ENCODE assay signal across 8 cellular contexts in the genomic region with DNA sequence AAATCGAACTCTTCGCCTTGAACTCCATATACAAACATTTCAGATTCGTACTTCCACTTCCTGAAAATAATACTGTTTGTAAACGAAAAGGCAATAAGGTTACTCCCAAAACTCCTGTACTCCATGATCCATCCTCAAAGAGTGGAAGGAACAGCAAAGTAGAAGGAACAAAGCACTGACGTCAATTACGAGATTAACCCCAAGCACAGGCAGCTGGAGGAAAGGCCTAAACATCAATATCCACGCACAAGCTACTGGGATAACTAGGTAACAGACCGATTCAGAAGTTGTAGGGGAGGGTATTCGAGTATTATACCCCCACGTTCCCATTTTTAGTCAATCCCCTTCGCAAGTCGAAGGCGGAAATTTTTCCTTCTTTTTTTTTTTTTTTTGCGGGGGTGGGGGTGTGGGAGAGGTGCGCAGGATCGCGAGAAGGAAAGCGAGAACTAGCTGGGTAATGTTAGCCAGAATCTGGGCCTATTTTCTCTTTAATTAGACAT. TPM values are rescaled to one million over a fixed set of nuclear protein-coding genes. Genes with fewer than 3 reads are reported as not detected.
DNase-seq lines count a peak whose midpoint lies in the region; ATAC-seq and TF ChIP-seq lines count a peak whose summit lies in the region.

No MANE protein-coding gene starts in this region.

- no peaks in the 10 kb centered on the region for H3K9me3 ChIP-seq in HAP-1
- H3K9me3 ChIP-seq in prostate gland = no peaks in the 10 kb centered on the region

- no peak for TF ChIP-seq CTCF in prostate gland (IDR thresholded peaks at IDR 0.05)

- H3K27me3 ChIP-seq in HAP-1 (ENCODE audit: low read depth) (no peaks in the 10 kb centered on the region), prostate gland (replicated peaks; ENCODE audit: insufficient read depth) (no peaks in the 10 kb centered on the region)

- H3K4me3 ChIP-seq in HAP-1 (peak overlapping the region; percentile 74), prostate gland (peak overlapping the region; percentile 91 to 92)

- WGBS in prostate gland = under 1% methylated on average over 18 of the region's 18 CpGs

- TF ChIP-seq POLR2A in prostate gland (IDR thresholded peaks at IDR 0.05) = peak; percentile 46

- peak; percentile 67 for DNase-seq in CD1c-positive myeloid dendritic cell (ENCODE audit: extremely low spot score)
- peak; percentile 46 to 84 for DNase-seq in HAP-1 (ENCODE audit: low spot score in 2 of 2)
- peak; percentile 68 for DNase-seq in NCI-H82 treated with DMSO at 0.1 percent for 48 hours (lab: John Stamatoyannopoulos, UW; ENCODE audit: unreplicated experiment)
- peak; percentile 78 for DNase-seq in amniotic epithelial cell (ENCODE audit: low read depth)
- DNase-seq in left ventricle myocardium superior = no peak
- DNase-seq in prostate gland (ENCODE audit: low spot score) = peak; percentile 47

- H3K4me1 ChIP-seq in HAP-1 = peaks cover 15% of the 10 kb centered on the region
- peaks cover 4% of the 10 kb centered on the region for H3K4me1 ChIP-seq in prostate gland (replicated peaks)

- H3K36me3 ChIP-seq in HAP-1 (replicated peaks) (no peaks in the 10 kb centered on the region), prostate gland (no peaks in the 10 kb centered on the region)

- in situ Hi-C loops in HAP-1 (cut with MboI; ENCODE audit: low sequenced_read_pairs) = no loop called here

- ATAC-seq in left ventricle myocardium superior (peak; percentile 37), HG03039 (IDR thresholded peaks at IDR 0.05; ENCODE audit: unreplicated experiment) (no peak), HG03139 (IDR thresholded peaks at IDR 0.05; ENCODE audit: unreplicated experiment) (no peak)

- peak overlapping the region; percentile 99 to 100 for H3K27ac ChIP-seq in prostate gland

- intact Hi-C loops in left ventricle myocardium superior (cut with micrococcal nuclease) = no loop called here
- intact Hi-C loops in prostate gland (cut with DNase I) = loop anchor here (2.0 to 5.0 kb wide), 2 partner anchors 88 to 95 kb away; partner anchors contain the start of genes GDF9 and UQCRQ

RNA-seq across cellular contexts. Expression of gene AFF4, which starts 1.0 kb away (rescaled TPM):
- 33.0 TPM for total RNA-seq in left ventricle myocardium superior
- total RNA-seq in prostate gland = 100 to 1,000 TPM in 1 of 2 donors, 10 to 100 TPM in 1; 57.2 to 105 TPM
